In genomic region chr6:20092071-20092566, GRCh38 we compare ENCODE assay signal across 9 cellular contexts.
A peak's percentile ranks its signal among the peaks of the same experiment; 100 is the strongest.
DNase-seq lines count a peak whose midpoint lies in the region; ATAC-seq lines count a peak whose summit lies in the region.
"Had no signal": no experiment of that assay in that cellular context is flagged by ENCODE, and none has a peak within 500 bp of the region (broad histone marks: within the 10 kb centered on the region; RNA-seq: fewer than 3 reads in every experiment).

No MANE protein-coding gene starts in this region.

- H3K79me2 ChIP-seq in mesendoderm (ENCODE audit: control insufficient read depth, insufficient read depth, low read length): no peaks in the 10 kb centered on the region

- H3K56ac ChIP-seq in mesendoderm (ENCODE audit: low read length): no peak overlapping the region

- no peak overlapping the region for H3K23ac ChIP-seq in mesendoderm (ENCODE audit: low read length)

- no peak overlapping the region for H4K5ac ChIP-seq in mesendoderm (ENCODE audit: low read length)

- no peak for ATAC-seq in HG03108 (IDR thresholded peaks at IDR 0.05; ENCODE audit: unreplicated experiment)

- no peak overlapping the region for H3K27ac ChIP-seq in mesendoderm (ENCODE audit: low read depth, low read length)
- H3K27ac ChIP-seq: epithelial cell of prostate had no signal

- WGBS in mesendoderm (ENCODE audit: extremely low coverage, insufficient coverage, low lambda C conversion rate): no CpG with 5 or more reads among the region's 1 CpG

- no peak overlapping the region for H4K8ac ChIP-seq in mesendoderm (ENCODE audit: low read depth, low read length)

- H2BK120ac ChIP-seq in mesendoderm (ENCODE audit: low read depth, low read length): no peak overlapping the region

- DNase-seq in 8988T: peak; percentile 11
- peak; percentile 17 for DNase-seq in GM04503 (ENCODE audit: low read depth)
- DNase-seq in HT1080 (ENCODE audit: low read depth): peak; percentile 55
- DNase-seq in NOMO-1 treated with dmso at 0.1 percent for 144 hours (lab: John Stamatoyannopoulos, UW; ENCODE audit: unreplicated experiment): peak; percentile 8
- peak; percentile 72 for DNase-seq in dermis blood vessel endothelial cell
- DNase-seq in mesendoderm: peak; percentile 87
- no peak for DNase-seq in activated CD8-positive, alpha-beta memory T cell treated with anti-CD3 and anti-CD28 coated beads, Interleukin-2, amount 50 U/mL, for 48 hours

- no peak overlapping the region for H2AK5ac ChIP-seq in mesendoderm (ENCODE audit: low read length)

- H3K4ac ChIP-seq in mesendoderm (ENCODE audit: low read depth, low read length): no peak overlapping the region

- H2BK5ac ChIP-seq in mesendoderm (ENCODE audit: low read length): no peak overlapping the region

- H3K4me3 ChIP-seq in mesendoderm (ENCODE audit: low read length): no peak overlapping the region

- H3K27me3 ChIP-seq in mesendoderm (ENCODE audit: insufficient read depth, low read length, poor library complexity): no peaks in the 10 kb centered on the region

- H3K36me3 ChIP-seq in mesendoderm (ENCODE audit: control insufficient read depth, insufficient read depth, low read length): no peaks in the 10 kb centered on the region

- no peak overlapping the region for H3K18ac ChIP-seq in mesendoderm (ENCODE audit: low read length)

- no peaks in the 10 kb centered on the region for H3K4me1 ChIP-seq in mesendoderm (ENCODE audit: control insufficient read depth, low read depth, low read length)

- H2BK15ac ChIP-seq in mesendoderm (replicated peaks; ENCODE audit: low read depth): no peak overlapping the region

- H3K9ac ChIP-seq in mesendoderm (ENCODE audit: low read length): no peak overlapping the region

- no peak overlapping the region for H3K4me2 ChIP-seq in mesendoderm (ENCODE audit: low read length)

- H3K79me1 ChIP-seq in mesendoderm (ENCODE audit: low read length): no peaks in the 10 kb centered on the region
